In the genomic region with DNA sequence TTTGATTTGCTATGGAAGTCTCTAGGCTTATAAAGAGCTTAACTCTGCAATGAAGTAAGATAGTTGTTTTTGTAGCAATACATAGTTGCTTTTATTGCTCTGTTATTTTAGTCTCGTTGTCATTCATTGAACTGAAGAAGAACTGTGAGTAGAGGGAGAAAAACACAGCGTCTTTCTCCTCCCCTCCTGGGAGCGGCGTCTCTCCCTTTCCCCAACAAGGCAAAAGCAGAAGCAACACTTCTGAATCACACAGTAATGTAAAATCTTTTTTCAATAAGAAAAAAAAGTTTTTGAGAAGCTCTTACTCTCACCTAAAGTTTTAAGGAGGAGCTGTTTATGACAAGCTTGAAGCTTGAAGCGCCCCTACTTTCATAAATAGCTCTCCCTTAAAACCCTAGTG, we compare ENCODE assay signal across 2 cellular contexts.
TF ChIP-seq lines count a peak whose summit lies in the region.

No MANE protein-coding gene starts in this region.

TF ChIP-seq in IMR-90, 13 proteins besides CTCF, POLR2A, EP300 and RAD21:
- no peak for TF ChIP-seq MAFK (IDR thresholded peaks at IDR 0.05; ENCODE audit: low read depth, low read length)

TF ChIP-seq in K562, 482 proteins besides CTCF, POLR2A, EP300 and RAD21:
- TF ChIP-seq SAFB (IDR thresholded peaks at IDR 0.05; ENCODE audit: borderline replicate concordance, low read depth, low read length) (no peak), CHD1 (IDR thresholded peaks at IDR 0.05; ENCODE audit: low read length) (no peak), ZNF77 (CRISPR knock-in tag; IDR thresholded peaks at IDR 0.05) (no peak), E2F3 (CRISPR knock-in tag; IDR thresholded peaks at IDR 0.05) (no peak), DNMT1 (IDR thresholded peaks at IDR 0.05) (no peak), SAFB2 (IDR thresholded peaks at IDR 0.05; ENCODE audit: borderline replicate concordance, low read depth, low read length, severe bottlenecking) (no peak), ZKSCAN1 (IDR thresholded peaks at IDR 0.05; ENCODE audit: low read depth, low read length) (no peak), PYGO2 (tag; IDR thresholded peaks at IDR 0.05) (no peak), CBX3 (IDR thresholded peaks at IDR 0.05; ENCODE audit: borderline replicate concordance in 1 of 2, low read length in 2 of 2) (no peak), TSC22D4 (tag; IDR thresholded peaks at IDR 0.05) (no peak)
- TF ChIP-seq, protein P1, sequence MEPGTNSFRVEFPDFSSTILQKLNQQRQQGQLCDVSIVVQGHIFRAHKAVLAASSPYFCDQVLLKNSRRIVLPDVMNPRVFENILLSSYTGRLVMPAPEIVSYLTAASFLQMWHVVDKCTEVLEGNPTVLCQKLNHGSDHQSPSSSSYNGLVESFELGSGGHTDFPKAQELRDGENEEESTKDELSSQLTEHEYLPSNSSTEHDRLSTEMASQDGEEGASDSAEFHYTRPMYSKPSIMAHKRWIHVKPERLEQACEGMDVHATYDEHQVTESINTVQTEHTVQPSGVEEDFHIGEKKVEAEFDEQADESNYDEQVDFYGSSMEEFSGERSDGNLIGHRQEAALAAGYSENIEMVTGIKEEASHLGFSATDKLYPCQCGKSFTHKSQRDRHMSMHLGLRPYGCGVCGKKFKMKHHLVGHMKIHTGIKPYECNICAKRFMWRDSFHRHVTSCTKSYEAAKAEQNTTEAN (CRISPR knock-in tag; IDR thresholded peaks at IDR 0.05): no peak
- TF ChIP-seq, protein P2, sequence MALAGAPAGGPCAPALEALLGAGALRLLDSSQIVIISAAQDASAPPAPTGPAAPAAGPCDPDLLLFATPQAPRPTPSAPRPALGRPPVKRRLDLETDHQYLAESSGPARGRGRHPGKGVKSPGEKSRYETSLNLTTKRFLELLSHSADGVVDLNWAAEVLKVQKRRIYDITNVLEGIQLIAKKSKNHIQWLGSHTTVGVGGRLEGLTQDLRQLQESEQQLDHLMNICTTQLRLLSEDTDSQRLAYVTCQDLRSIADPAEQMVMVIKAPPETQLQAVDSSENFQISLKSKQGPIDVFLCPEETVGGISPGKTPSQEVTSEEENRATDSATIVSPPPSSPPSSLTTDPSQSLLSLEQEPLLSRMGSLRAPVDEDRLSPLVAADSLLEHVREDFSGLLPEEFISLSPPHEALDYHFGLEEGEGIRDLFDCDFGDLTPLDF (CRISPR knock-in tag; IDR thresholded peaks at IDR 0.05): no peak
